ENCODE assay signal across 27 cellular contexts in the genomic region with DNA sequence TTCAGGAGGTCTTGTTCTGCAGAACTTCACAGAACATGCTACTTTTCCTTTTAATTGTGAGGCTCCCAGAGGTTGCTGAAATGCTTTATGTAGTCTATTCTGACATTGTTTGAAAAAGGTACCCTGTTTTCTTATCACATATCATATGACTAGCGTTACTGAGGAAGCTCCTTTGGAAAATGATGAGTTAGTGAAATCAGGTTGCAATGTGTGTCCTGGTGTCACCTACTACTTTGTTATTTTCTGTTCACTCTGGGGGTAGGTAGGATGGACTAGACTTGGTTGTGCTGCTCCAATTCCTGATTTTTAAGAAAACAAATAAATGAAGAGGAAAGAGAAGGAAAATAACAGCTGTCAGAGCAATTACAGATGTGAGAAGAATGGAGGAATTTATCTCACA.
"Had no signal": no experiment of that assay in that cellular context is flagged by ENCODE, and none has a peak within 500 bp of the region (broad histone marks: within the 10 kb centered on the region; RNA-seq: fewer than 3 reads in every experiment).

No MANE protein-coding gene starts in this region.

- FAIRE-seq: pancreas, urothelium cell line had no signal

- H3K9ac ChIP-seq: neural progenitor cell had no signal

- H3K4me3 ChIP-seq: neural progenitor cell, pancreas, psoas muscle, skin epidermis, smooth muscle cell, spleen, stomach, thoracic aorta, thyroid gland, tibial nerve, upper lobe of left lung, vagina had no signal

- ATAC-seq: naive thymus-derived CD4-positive, alpha-beta T cell; natural killer cell; pancreas; psoas muscle; right cardiac atrium; sciatic nerve; stimulated activated effector memory CD8-positive, alpha-beta T cell treated with anti-CD3 and anti-CD28 coated beads, Interleukin-12 subunit alpha, Interleukin-12 subunit beta, amount 100 ng/mL, for 72 hours; stimulated activated naive B cell treated with anti-CD40 and anti-IgM and Interleukin-4, amounts not matched to agents 10 μg/mL and 1 μg/mL and 100 μg/mL, for 72 hours had no signal

- H3K4me1 ChIP-seq: neural progenitor cell, pancreas, psoas muscle, spleen, stomach, tibial nerve, upper lobe of left lung, vagina had no signal

- H3K27me3 ChIP-seq: neural progenitor cell, pancreas, spleen, stomach, thyroid gland, tibial nerve, upper lobe of left lung, vagina had no signal

- H2AFZ ChIP-seq: neural progenitor cell had no signal

- H3K36me3 ChIP-seq: neural progenitor cell, pancreas, spleen, stomach, thoracic aorta, thyroid gland, tibial nerve, upper lobe of left lung, vagina had no signal

- DNase-seq: naive thymus-derived CD4-positive, alpha-beta T cell; natural killer cell; occipital lobe; pancreas; posterior cingulate gyrus; psoas muscle; right cardiac atrium; spleen; stimulated activated CD4-positive, alpha-beta T cell treated with anti-CD3 and anti-CD28 coated beads, Interleukin-15, amount 100 ng/mL, for 24 hours; stimulated activated CD4-positive, alpha-beta T cell treated with anti-CD3 and anti-CD28 coated beads, Interleukin-2, amount 100 ng/mL, for 24 hours; stimulated activated CD4-positive, alpha-beta T cell treated with anti-CD3 and anti-CD28 coated beads, Interleukin-2, amount 100 ng/mL, for 48 hours; stimulated activated CD4-positive, alpha-beta T cell treated with anti-CD3 and anti-CD28 coated beads, Interleukin-4, amount 100 ng/mL, for 24 hours; stimulated activated naive B cell treated with anti-CD40 and anti-IgM and Interleukin-4, amounts not matched to agents 10 μg/mL and 1 μg/mL and 100 μg/mL, for 72 hours; stimulated activated naive CD4-positive, alpha-beta T cell treated with Interleukin-2 at 50 U/mL for 16 hours; stomach; thyroid gland; trophoblast cell; upper lobe of left lung had no signal

- H3K9me3 ChIP-seq: pancreas, psoas muscle, spleen, stomach, thoracic aorta, thyroid gland, tibial nerve, upper lobe of left lung, vagina had no signal

- H3K4me2 ChIP-seq: neural progenitor cell, smooth muscle cell had no signal

- H3K27ac ChIP-seq: neural progenitor cell, pancreas, psoas muscle, skin epidermis, spleen, stomach, thoracic aorta, thyroid gland, tibial nerve, upper lobe of left lung, vagina had no signal
